39 cellular contexts compared by ENCODE assay signal in genomic region chr19:16188521-16188920, GRCh38. TPM values are rescaled to one million over a fixed set of nuclear protein-coding genes. Genes with fewer than 3 reads are reported as not detected.
DNase-seq lines count a peak whose midpoint lies in the region; ATAC-seq and TF ChIP-seq lines count a peak whose summit lies in the region.
"Had no signal": no experiment of that assay in that cellular context is flagged by ENCODE, and none has a peak within 500 bp of the region (broad histone marks: within the 10 kb centered on the region; RNA-seq: fewer than 3 reads in every experiment).

No MANE protein-coding gene starts in this region.

- H3K4me1 ChIP-seq in Loucy (ENCODE audit: insufficient read depth, low read length, poor library complexity, severe bottlenecking) (peaks cover 27% of the 10 kb centered on the region), trophoblast cell (ENCODE audit: control insufficient read depth in 1 of 2, insufficient read depth in 2 of 2, low read length in 2 of 2) (peaks cover 3 to 7% of the 10 kb centered on the region in 2 experiments), colonic mucosa (no peaks in the 10 kb centered on the region)

- in situ Hi-C loops in GM13976 (cut with MboI; ENCODE audit: low sequenced_read_pairs, unreplicated experiment): loop anchor here (25.0 kb wide), 1 partner anchor 551 kb away; the partner anchor contains the start of gene CYP4F3

- peaks cover 76% of the 10 kb centered on the region for H3K36me3 Mint-ChIP-seq in activated T-cell treated with anti-CD3 and anti-CD28 coated beads, Interleukin-2, amount 50 U/mL, for 24 hours (ENCODE audit: low read depth)
- H3K36me3 Mint-ChIP-seq in activated T-cell treated with anti-CD3 and anti-CD28 coated beads, Interleukin-2, amount 50 U/mL, for 4 hours (ENCODE audit: insufficient read depth): peaks cover 16% of the 10 kb centered on the region
- peaks cover 43% of the 10 kb centered on the region for H3K36me3 Mint-ChIP-seq in endothelial cell (ENCODE audit: low read depth, unreplicated experiment)

- H3K79me1 ChIP-seq in trophoblast cell (ENCODE audit: low read length): peaks cover 7% of the 10 kb centered on the region

- peaks cover 22% of the 10 kb centered on the region for H4K20me1 ChIP-seq in Loucy (ENCODE audit: insufficient read depth, low read length, poor library complexity, severe bottlenecking)

- no peak overlapping the region for H3K14ac ChIP-seq in trophoblast cell (ENCODE audit: low read length)

- no peak overlapping the region for H3K23ac ChIP-seq in trophoblast cell (ENCODE audit: low read length)

- H2AFZ ChIP-seq in Loucy (ENCODE audit: low read length) (no peak overlapping the region), trophoblast cell (ENCODE audit: insufficient read depth, low read length, poor library complexity) (no peak overlapping the region)

- H3K27ac ChIP-seq in trophoblast cell (ENCODE audit: low read depth, low read length) (no peak overlapping the region), colonic mucosa (no peak overlapping the region)
- H3K27ac ChIP-seq: ascending aorta, SJSA1, thoracic aorta, uterus had no signal

- ATAC-seq in activated T-cell treated with anti-CD3 and anti-CD28 coated beads, Interleukin-2, amount 50 U/mL, for 4 hours: no peak
- ATAC-seq: activated CD8-positive, alpha-beta memory T cell treated with anti-CD3 and anti-CD28 coated beads, Interleukin-2, amount 10 ng/mL, durations not matched to agents 7 days and 5 days; activated T-cell treated with anti-CD3 and anti-CD28 coated beads, Interleukin-2, amount 50 U/mL, for 72 hours; esophagus mucosa; natural killer cell treated with Interleukin-12 subunit alpha and Interleukin-12 subunit beta and Interleukin-15 and Interleukin-18, amount 100 ng/mL, for 72 hours had no signal

- H3K9ac ChIP-seq in Loucy (ENCODE audit: low read depth, low read length, poor library complexity, severe bottlenecking) (peak overlapping the region; percentile 27), trophoblast cell (ENCODE audit: low read length) (no peak overlapping the region), colonic mucosa (ENCODE audit: low read depth in 2 of 2, low read length in 2 of 2) (no peak overlapping the region)

- peaks cover 34% of the 10 kb centered on the region for H3K4me1 Mint-ChIP-seq in activated T-cell treated with anti-CD3 and anti-CD28 coated beads, Interleukin-2, amount 50 U/mL, for 24 hours (ENCODE audit: low read depth)
- H3K4me1 Mint-ChIP-seq in activated T-cell treated with anti-CD3 and anti-CD28 coated beads, Interleukin-2, amount 50 U/mL, for 4 hours (ENCODE audit: low read depth): peaks cover 28% of the 10 kb centered on the region
- H3K4me1 Mint-ChIP-seq in endothelial cell (ENCODE audit: unreplicated experiment): peaks cover 8% of the 10 kb centered on the region

- intact Hi-C loops in colonic mucosa (cut with DNase I): no loop called here

- H3F3A ChIP-seq in Loucy (ENCODE audit: low read depth): no peaks in the 10 kb centered on the region

- H3K27me3 ChIP-seq in Loucy (ENCODE audit: insufficient read depth, low read length, poor library complexity, severe bottlenecking): no peaks in the 10 kb centered on the region
- H3K27me3 ChIP-seq in trophoblast cell (ENCODE audit: insufficient read depth, low read length): no peaks in the 10 kb centered on the region
- H3K27me3 ChIP-seq in colonic mucosa: no peaks in the 10 kb centered on the region
- H3K27me3 ChIP-seq: ascending aorta, SJSA1, uterus had no signal

- H4K8ac ChIP-seq in trophoblast cell (ENCODE audit: low read depth, low read length): no peak overlapping the region

- peak overlapping the region; percentile 70 for H3K27ac Mint-ChIP-seq in activated T-cell treated with anti-CD3 and anti-CD28 coated beads, Interleukin-2, amount 50 U/mL, for 24 hours
- no peak overlapping the region for H3K27ac Mint-ChIP-seq in endothelial cell (ENCODE audit: unreplicated experiment)
- H3K27ac Mint-ChIP-seq: activated CD4-positive, alpha-beta T cell treated with anti-CD3 and anti-CD28 coated beads, Interleukin-2, amount 10 ng/mL, durations not matched to agents 7 days and 5 days; endodermal cell; H9; mesothelial cell of epicardium; natural killer cell treated with Interleukin-12 subunit alpha and Interleukin-12 subunit beta and Interleukin-15 and Interleukin-18, amount 100 ng/mL, for 72 hours had no signal

- DNase-seq in activated T-cell treated with anti-CD3 and anti-CD28 coated beads, Interleukin-2, amount 50 U/mL, for 24 hours: no peak
- no peak for DNase-seq in activated T-cell treated with anti-CD3 and anti-CD28 coated beads, Interleukin-2, amount 50 U/mL, for 4 hours
- DNase-seq in endothelial cell (ENCODE audit: low spot score) (no peak), trophoblast cell (no peak), GM13976 (ENCODE audit: low spot score) (no peak), colonic mucosa (no peak), HT-29 (ENCODE audit: low spot score) (no peak)
- DNase-seq: 8988T; activated CD4-positive, alpha-beta T cell treated with anti-CD3 and anti-CD28 coated beads, Interleukin-2, amount 10 ng/mL, durations not matched to agents 7 days and 5 days; activated CD8-positive, alpha-beta memory T cell treated with anti-CD3 and anti-CD28 coated beads, Interleukin-2, amount 10 ng/mL, durations not matched to agents 7 days and 5 days; activated naive CD4-positive, alpha-beta T cell treated with Interleukin-2 at 50 U/mL for 16 hours; activated T-cell treated with anti-CD3 and anti-CD28 coated beads, Interleukin-2, amount 50 U/mL, for 72 hours; CD4-positive, CD25-positive, alpha-beta regulatory T cell; endodermal cell; H9; head of caudate nucleus; islet precursor cell; KBM-7; NCI-H1105 treated with DMSO at 0.1 percent for 48 hours; NCI-H1930; NCI-H510A treated with DMSO at 0.1 percent for 48 hours; RPMI8226; T1000; uterus had no signal

- no peak overlapping the region for H4K91ac ChIP-seq in trophoblast cell (ENCODE audit: low read depth, low read length)

- H3K79me2 ChIP-seq in Loucy (ENCODE audit: insufficient read depth, low read length): peaks cover 50% of the 10 kb centered on the region
- H3K79me2 ChIP-seq in trophoblast cell (ENCODE audit: control insufficient read depth, insufficient read depth, low read length, poor library complexity): no peaks in the 10 kb centered on the region

- H2BK120ac ChIP-seq in trophoblast cell (ENCODE audit: insufficient read depth, low read length, poor library complexity): no peak overlapping the region

- H3K4me3 ChIP-seq in Loucy (ENCODE audit: low read length, poor library complexity, severe bottlenecking) (peak overlapping the region; percentile 21), trophoblast cell (ENCODE audit: low read depth, low read length) (no peak overlapping the region), colonic mucosa (no peak overlapping the region)
- H3K4me3 ChIP-seq: ascending aorta, SJSA1, thoracic aorta, uterus had no signal

- H3K4ac ChIP-seq in trophoblast cell (ENCODE audit: low read depth, low read length): no peak overlapping the region

- H3K4me2 ChIP-seq in Loucy (ENCODE audit: low read depth, low read length, poor library complexity, severe bottlenecking) (peak overlapping the region; percentile 56), trophoblast cell (ENCODE audit: low read length) (no peak overlapping the region)

- no CpG with 5 or more reads among the region's 3 CpGs for WGBS in trophoblast cell (ENCODE audit: extremely low coverage, insufficient coverage, insufficient read length)

- H2BK5ac ChIP-seq in trophoblast cell (ENCODE audit: low read depth, low read length, poor library complexity): no peak overlapping the region

- H2BK12ac ChIP-seq in trophoblast cell (ENCODE audit: low read length): no peak overlapping the region

- H3K9me2 ChIP-seq in Loucy (replicated peaks; ENCODE audit: low read depth, low read length): no peaks in the 10 kb centered on the region

- H3K9me3 Mint-ChIP-seq in activated T-cell treated with anti-CD3 and anti-CD28 coated beads, Interleukin-2, amount 50 U/mL, for 24 hours: no peaks in the 10 kb centered on the region
- no peaks in the 10 kb centered on the region for H3K9me3 Mint-ChIP-seq in activated T-cell treated with anti-CD3 and anti-CD28 coated beads, Interleukin-2, amount 50 U/mL, for 4 hours
- H3K9me3 Mint-ChIP-seq in endothelial cell (ENCODE audit: unreplicated experiment): no peaks in the 10 kb centered on the region
- H3K9me3 Mint-ChIP-seq: activated CD4-positive, alpha-beta T cell treated with anti-CD3 and anti-CD28 coated beads, Interleukin-2, amount 10 ng/mL, durations not matched to agents 7 days and 5 days; activated T-cell treated with anti-CD3 and anti-CD28 coated beads, Interleukin-2, amount 50 U/mL, for 72 hours; CD4-positive, CD25-positive, alpha-beta regulatory T cell; H9; mesothelial cell of epicardium; natural killer cell treated with Interleukin-12 subunit alpha and Interleukin-12 subunit beta and Interleukin-15 and Interleukin-18, amount 100 ng/mL, for 72 hours; stimulated activated naive CD8-positive, alpha-beta T cell treated with anti-CD3 and anti-CD28 coated beads, Interleukin-15, Interleukin-2, amounts not matched to agents 100 ng/mL and 50 ng/mL, for 24 hours had no signal

- no peaks in the 10 kb centered on the region for H3K27me3 Mint-ChIP-seq in activated T-cell treated with anti-CD3 and anti-CD28 coated beads, Interleukin-2, amount 50 U/mL, for 24 hours
- H3K27me3 Mint-ChIP-seq in activated T-cell treated with anti-CD3 and anti-CD28 coated beads, Interleukin-2, amount 50 U/mL, for 4 hours (ENCODE audit: low read depth): no peaks in the 10 kb centered on the region
- peaks cover 19% of the 10 kb centered on the region for H3K27me3 Mint-ChIP-seq in endothelial cell (ENCODE audit: unreplicated experiment)
- H3K27me3 Mint-ChIP-seq: activated CD4-positive, alpha-beta T cell treated with anti-CD3 and anti-CD28 coated beads, Interleukin-2, amount 10 ng/mL, durations not matched to agents 7 days and 5 days; activated CD8-positive, alpha-beta memory T cell treated with anti-CD3 and anti-CD28 coated beads, Interleukin-2, amount 10 ng/mL, durations not matched to agents 7 days and 5 days; CD4-positive, CD25-positive, alpha-beta regulatory T cell; natural killer cell treated with Interleukin-12 subunit alpha and Interleukin-12 subunit beta and Interleukin-15 and Interleukin-18, amount 100 ng/mL, for 72 hours; stimulated activated naive CD8-positive, alpha-beta T cell treated with anti-CD3 and anti-CD28 coated beads, Interleukin-15, Interleukin-2, amounts not matched to agents 100 ng/mL and 50 ng/mL, for 24 hours had no signal

- H3K18ac ChIP-seq in trophoblast cell (ENCODE audit: low read length): peak overlapping the region; percentile 14

- no peak overlapping the region for H3K4me3 Mint-ChIP-seq in activated T-cell treated with anti-CD3 and anti-CD28 coated beads, Interleukin-2, amount 50 U/mL, for 24 hours
- no peak overlapping the region for H3K4me3 Mint-ChIP-seq in activated T-cell treated with anti-CD3 and anti-CD28 coated beads, Interleukin-2, amount 50 U/mL, for 4 hours
- peak overlapping the region; percentile 53 for H3K4me3 Mint-ChIP-seq in endothelial cell (ENCODE audit: unreplicated experiment)
- H3K4me3 Mint-ChIP-seq: activated CD4-positive, alpha-beta T cell treated with anti-CD3 and anti-CD28 coated beads, Interleukin-2, amount 10 ng/mL, durations not matched to agents 7 days and 5 days; activated CD8-positive, alpha-beta memory T cell treated with anti-CD3 and anti-CD28 coated beads, Interleukin-2, amount 10 ng/mL, durations not matched to agents 7 days and 5 days; activated T-cell treated with anti-CD3 and anti-CD28 coated beads, Interleukin-2, amount 50 U/mL, for 72 hours; endodermal cell; mesothelial cell of epicardium; natural killer cell treated with Interleukin-12 subunit alpha and Interleukin-12 subunit beta and Interleukin-15 and Interleukin-18, amount 100 ng/mL, for 72 hours; stimulated activated naive CD8-positive, alpha-beta T cell treated with anti-CD3 and anti-CD28 coated beads, Interleukin-15, Interleukin-2, amounts not matched to agents 100 ng/mL and 50 ng/mL, for 24 hours had no signal

- TF ChIP-seq CTCF in Loucy (conservative IDR thresholded peaks at IDR 0.05; ENCODE audit: low read length) (no peak), endothelial cell (IDR thresholded peaks at IDR 0.05; ENCODE audit: unreplicated experiment) (no peak), GM13976 (IDR thresholded peaks at IDR 0.05; ENCODE audit: borderline replicate concordance, control extremely low read depth, extremely low read depth, insufficient read depth, missing control alignments) (no peak), colonic mucosa (IDR thresholded peaks at IDR 0.05) (no peak)

- H3K36me3 ChIP-seq in Loucy (ENCODE audit: insufficient read depth, low read length) (peaks cover 33% of the 10 kb centered on the region; the same call in 1 of the 2 replicates), trophoblast cell (ENCODE audit: control insufficient read depth in 1 of 2, insufficient read depth in 2 of 2, low read length in 2 of 2) (peaks cover 43 to 46% of the 10 kb centered on the region in 2 experiments), colonic mucosa (peaks cover 6% of the 10 kb centered on the region)
- H3K36me3 ChIP-seq: uterus had no signal

- H3K9me3 ChIP-seq in Loucy (ENCODE audit: insufficient read depth, low read depth, low read length) (no peaks in the 10 kb centered on the region), trophoblast cell (ENCODE audit: insufficient read depth, low read depth, low read length) (no peaks in the 10 kb centered on the region), colonic mucosa (no peaks in the 10 kb centered on the region)
- H3K9me3 ChIP-seq: ascending aorta, SJSA1, thoracic aorta, uterus had no signal

- H4K12ac ChIP-seq in trophoblast cell (ENCODE audit: low read depth, low read length): no peak overlapping the region

- H2AK5ac ChIP-seq in trophoblast cell (ENCODE audit: low read length): no peak overlapping the region

RNA-seq across cellular contexts. Expression of gene FAM32A, which starts 3.3 kb away (rescaled TPM):
- total RNA-seq in activated T-cell treated with anti-CD3 and anti-CD28 coated beads, Interleukin-2, amount 50 U/mL, for 4 hours: 10 to 100 TPM; 53.4 to 60.1 (median 56.4) TPM
- total RNA-seq in endothelial cell (ENCODE audit: unreplicated experiment): 90.1 TPM
- polyA plus RNA-seq in trophoblast cell (2013): 74.9 and 77.0 TPM in 2 replicates
- total RNA-seq in colonic mucosa: 10 to 100 TPM; 76.9 to 78.3 TPM
- total RNA-seq in HT-29 (2014; rRNA removed; shearing (Covaris generic)): 56.2 and 59.9 TPM in 2 replicates

RNA-seq across cellular contexts. Expression of gene AP1M1, which starts 9.2 kb away (rescaled TPM):
- total RNA-seq in activated T-cell treated with anti-CD3 and anti-CD28 coated beads, Interleukin-2, amount 50 U/mL, for 4 hours: 100 to 1,000 TPM in 2 of 3 donors, 10 to 100 TPM in 1; 93.4 to 109 (median 106) TPM
- total RNA-seq in endothelial cell (ENCODE audit: unreplicated experiment) (76.0 TPM), colonic mucosa (10 to 100 TPM; 20.0 to 24.4 TPM)
- polyA plus RNA-seq in trophoblast cell (2013): 36.5 and 38.3 TPM in 2 replicates
- total RNA-seq in HT-29 (2014; rRNA removed; shearing (Covaris generic)): 49.4 and 65.8 TPM in 2 replicates

RNA-seq across cellular contexts. Expression of gene CIB3, which starts 15.2 kb away (rescaled TPM):
- not detected for total RNA-seq in activated T-cell treated with anti-CD3 and anti-CD28 coated beads, Interleukin-2, amount 50 U/mL, for 4 hours
- total RNA-seq in endothelial cell (ENCODE audit: unreplicated experiment): not detected
- not detected in 2 replicates for polyA plus RNA-seq in trophoblast cell (2013)
- not detected for total RNA-seq in colonic mucosa
- not detected in 2 replicates for total RNA-seq in HT-29 (2014; rRNA removed; shearing (Covaris generic))
- total RNA-seq: activated CD4-positive, alpha-beta T cell treated with anti-CD3 and anti-CD28 coated beads, Interleukin-2, amount 10 ng/mL, durations not matched to agents 7 days and 5 days; activated CD8-positive, alpha-beta memory T cell treated with anti-CD3 and anti-CD28 coated beads, Interleukin-2, amount 10 ng/mL, durations not matched to agents 7 days and 5 days; activated T-cell treated with anti-CD3 and anti-CD28 coated beads, Interleukin-2, amount 50 U/mL, for 72 hours; ascending aorta; cardiac septum; CD4-positive, CD25-positive, alpha-beta regulatory T cell; endodermal cell; esophagus mucosa; fibroblast of villous mesenchyme; H9; liver; MCF 10A; mesothelial cell of epicardium; osteocyte; renal cortical epithelial cell; SJSA1; skeletal muscle tissue; thoracic aorta; uterus had no signal
- polyA plus RNA-seq: CD4-positive, CD25-positive, alpha-beta regulatory T cell; liver had no signal

RNA-seq across cellular contexts. Expression of gene HSH2D, which starts 45.0 kb away (rescaled TPM):
- total RNA-seq in activated T-cell treated with anti-CD3 and anti-CD28 coated beads, Interleukin-2, amount 50 U/mL, for 4 hours: 1 to 10 TPM; 5.7 to 9.2 (median 7.0) TPM
- not detected for total RNA-seq in endothelial cell (ENCODE audit: unreplicated experiment)
- 0.10 and 0.17 TPM in 2 replicates for polyA plus RNA-seq in trophoblast cell (2013)
- 10 to 100 TPM; 13.5 to 14.0 TPM for total RNA-seq in colonic mucosa
- total RNA-seq in HT-29 (2014; rRNA removed; shearing (Covaris generic)): 5.8 and 9.2 TPM in 2 replicates
- total RNA-seq: ascending aorta, fibroblast of villous mesenchyme, osteocyte, SJSA1 had no signal
